Comparison of ENCODE assay signal across 18 cellular contexts in the genomic region with DNA sequence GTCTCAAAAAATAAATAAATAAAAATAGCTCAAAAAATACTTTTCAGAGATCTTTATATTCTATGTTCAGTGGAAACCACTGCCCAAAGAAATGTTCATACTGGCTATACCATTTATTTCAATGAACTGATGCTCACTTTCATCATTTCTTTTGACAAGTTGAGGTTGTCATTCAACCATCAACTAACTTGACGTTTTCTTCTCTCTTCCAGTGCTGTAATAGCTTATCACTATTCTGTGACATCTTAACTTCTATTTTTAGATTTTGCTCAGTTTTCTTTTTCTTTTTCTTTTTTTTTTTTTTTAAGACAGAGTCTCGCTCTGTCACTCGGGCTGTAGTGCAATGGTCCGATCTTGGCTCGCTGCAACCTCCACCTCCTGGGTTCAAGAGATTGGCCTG. TPM values are rescaled to one million over a fixed set of nuclear protein-coding genes. Genes with fewer than 3 reads are reported as not detected.
"Had no signal": no experiment of that assay in that cellular context is flagged by ENCODE, and none has a peak within 500 bp of the region (broad histone marks: within the 10 kb centered on the region; RNA-seq: fewer than 3 reads in every experiment).

No MANE protein-coding gene starts in this region.

- ATAC-seq: activated CD4-positive, alpha-beta T cell treated with anti-CD3 and anti-CD28 coated beads for 36 hours; activated CD4-positive, CD25-positive, alpha-beta regulatory T cell treated with anti-CD3 and anti-CD28 coated beads, Interleukin-2, amount 50 U/mL, for 24 hours; activated CD8-positive, alpha-beta memory T cell treated with anti-CD3 and anti-CD28 coated beads, Interleukin-2, amount 10 ng/mL, durations not matched to agents 7 days and 5 days; activated CD8-positive, alpha-beta T cell treated with anti-CD3 and anti-CD28 coated beads for 36 hours; activated CD8-positive, alpha-beta T cell treated with anti-CD3 and anti-CD28 coated beads, Interleukin-2, amount 10 ng/mL, durations not matched to agents 7 days and 5 days; T-cell; T-helper 17 cell; WTC11 had no signal

- H3K27ac ChIP-seq: VCaP, WERI-Rb-1 had no signal

- H3K36me3 ChIP-seq: WERI-Rb-1 had no signal

RNA-seq across cellular contexts. Expression of gene CTAGE4, which starts 8.7 kb away (rescaled TPM):
- total RNA-seq: activated B cell treated with CpG ODN at 0.5 μM for 24 hours had no signal

RNA-seq across cellular contexts. Expression of gene OR2A14, which starts 51.6 kb away (rescaled TPM):
- total RNA-seq: activated B cell treated with CpG ODN at 0.5 μM for 24 hours; activated CD4-positive, alpha-beta memory T cell treated with anti-CD3 and anti-CD28 coated beads for 36 hours; activated CD4-positive, alpha-beta memory T cell treated with anti-CD3 and anti-CD28 coated beads, Interleukin-2, amount 10 ng/mL, durations not matched to agents 7 days and 5 days; activated CD4-positive, alpha-beta T cell treated with anti-CD3 and anti-CD28 coated beads for 36 hours; activated CD4-positive, alpha-beta T cell treated with anti-CD3 and anti-CD28 coated beads, Interleukin-2, amount 10 ng/mL, durations not matched to agents 24 days and 14 days; activated CD4-positive, alpha-beta T cell treated with anti-CD3 and anti-CD28 coated beads, Interleukin-2, amount 10 ng/mL, durations not matched to agents 7 days and 5 days; activated CD8-positive, alpha-beta memory T cell treated with anti-CD3 and anti-CD28 coated beads for 36 hours; activated CD8-positive, alpha-beta memory T cell treated with anti-CD3 and anti-CD28 coated beads, Interleukin-2, amount 10 ng/mL, durations not matched to agents 7 days and 5 days; activated CD8-positive, alpha-beta T cell treated with anti-CD3 and anti-CD28 coated beads for 36 hours; activated CD8-positive, alpha-beta T cell treated with anti-CD3 and anti-CD28 coated beads, Interleukin-2, amount 10 ng/mL, durations not matched to agents 7 days and 5 days; T-cell; T-helper 1 cell treated with Interleukin-12 subunit alpha and Interleukin-12 subunit beta and Interleukin-4 antibody, amounts not matched to agents 30 ng/mL and 1 ng/mL, for 36 hours; T-helper 17 cell; T-helper 2 cell treated with Interferon-gamma antibody and Interleukin-4, amounts not matched to agents 100 ng/mL and 5 ng/mL, for 36 hours; WTC11 had no signal
